8 cellular contexts compared by ENCODE assay signal in genomic region chr7:141551773-141552162, GRCh38. TPM values are rescaled to one million over a fixed set of nuclear protein-coding genes. Genes with fewer than 3 reads are reported as not detected.
A peak's percentile ranks its signal among the peaks of the same experiment; 100 is the strongest.
DNase-seq lines count a peak whose midpoint lies in the region; ATAC-seq and TF ChIP-seq lines count a peak whose summit lies in the region.

No MANE protein-coding gene starts in this region.

- peaks cover 5% of the 10 kb centered on the region; the same call in 1 of the 2 replicates for H3K36me3 Mint-ChIP-seq in HFFc6 (ENCODE audit: low read depth)
- peaks cover 8% of the 10 kb centered on the region for H3K36me3 Mint-ChIP-seq in WTC11

- no peaks in the 10 kb centered on the region for H3K9me3 ChIP-seq in stomach smooth muscle (ENCODE audit: control insufficient read depth in 2 of 2, low read length in 2 of 2)

- H3K9me3 Mint-ChIP-seq in HFFc6, result no peaks in the 10 kb centered on the region
- no peaks in the 10 kb centered on the region for H3K9me3 Mint-ChIP-seq in WTC11

- POLR2A ChIA-PET in WTC11 (lab: Charles Lee), result interaction anchor here (1.7 kb wide), 1 partner anchor 33 kb away, joined by 6 read pairs; no protein-coding TSS in a partner anchor

- H3K27ac Mint-ChIP-seq in HFFc6 (peak overlapping the region; percentile 37; the same call in 1 of the 2 replicates), WTC11 (peak overlapping the region; percentile 56; the same call in 1 of the 2 replicates)

- H3K4me1 Mint-ChIP-seq in HFFc6 (ENCODE audit: low read depth) (peaks cover 18% of the 10 kb centered on the region), WTC11 (peaks cover 27% of the 10 kb centered on the region)

- H3K27ac ChIP-seq in C4-2B (peak overlapping the region; percentile 85), stomach smooth muscle (ENCODE audit: low read length) (peak overlapping the region; percentile 84)

- no peaks in the 10 kb centered on the region for H3K27me3 ChIP-seq in stomach smooth muscle (ENCODE audit: control insufficient read depth in 1 of 2, insufficient read depth in 2 of 2, low read length in 2 of 2)

- H3K9ac ChIP-seq in stomach smooth muscle (ENCODE audit: low read length in 2 of 2), result peak overlapping the region; percentile 85 to 87

- CTCF ChIA-PET in WTC11 (lab: Charles Lee), result interaction anchor here (1.6 to 2.8 kb wide), 3 partner anchors 18 to 187 kb away, joined by 4 to 12 read pairs (median 12); partner anchors contain the start of gene SSBP1

- DNase-seq in HFFc6, result no peak
- no peak for DNase-seq in WTC11 (ENCODE audit: low spot score)
- DNase-seq in NOMO-1 treated with dmso at 0.1 percent for 144 hours (lab: John Stamatoyannopoulos, UW; ENCODE audit: unreplicated experiment), result no peak
- DNase-seq in stimulated activated naive CD4-positive, alpha-beta T cell treated with Interleukin-2 at 50 U/mL for 16 hours (lab: John Stamatoyannopoulos, UW), result no peak

- TF ChIP-seq CTCF in C4-2B (conservative IDR thresholded peaks at IDR 0.05) (no peak), HFFc6 (IDR thresholded peaks at IDR 0.05) (no peak), WTC11 (IDR thresholded peaks at IDR 0.05) (no peak)

- H3K36me3 ChIP-seq in stomach smooth muscle (ENCODE audit: control insufficient read depth in 2 of 2, insufficient read depth in 2 of 2, low read length in 2 of 2), result peaks cover 2 to 5% of the 10 kb centered on the region in 2 donors

- peak overlapping the region; percentile 84 for H3K4me3 ChIP-seq in iPS-11a (ENCODE audit: low read depth, low read length)
- H3K4me3 ChIP-seq in stomach smooth muscle (ENCODE audit: low read length in 2 of 2), result peak overlapping the region; percentile 82 to 91

- ATAC-seq in WTC11 (no peak), HG02763 (IDR thresholded peaks at IDR 0.05; ENCODE audit: unreplicated experiment) (no peak)

- no peaks in the 10 kb centered on the region; the same call in 1 of the 2 replicates for H3K27me3 Mint-ChIP-seq in HFFc6 (ENCODE audit: insufficient read depth)
- H3K27me3 Mint-ChIP-seq in WTC11 (ENCODE audit: low read depth), result no peaks in the 10 kb centered on the region

- H3K4me3 Mint-ChIP-seq in HFFc6 (peak overlapping the region; percentile 84), WTC11 (peak overlapping the region; percentile 84)

- peaks cover 4% of the 10 kb centered on the region for H3K4me1 ChIP-seq in stomach smooth muscle (ENCODE audit: control insufficient read depth, insufficient read depth, low read length)

TF ChIP-seq in WTC11, 78 proteins besides CTCF, POLR2A, EP300 and RAD21:
- TF ChIP-seq JAZF1 (CRISPR knock-in tag; IDR thresholded peaks at IDR 0.05), result no peak
- no peak for TF ChIP-seq ATF3 (CRISPR knock-in tag; conservative IDR thresholded peaks at IDR 0.05)
- TF ChIP-seq RELA (CRISPR knock-in tag; IDR thresholded peaks at IDR 0.05; ENCODE audit: borderline replicate concordance), result no peak
- no peak for TF ChIP-seq ETV6 (CRISPR knock-in tag; IDR thresholded peaks at IDR 0.05)
- no peak for TF ChIP-seq ERG (CRISPR knock-in tag; IDR thresholded peaks at IDR 0.05)
- TF ChIP-seq ZNF396 (CRISPR knock-in tag; IDR thresholded peaks at IDR 0.05; ENCODE audit: borderline replicate concordance), result no peak
- TF ChIP-seq JUN (CRISPR knock-in tag; IDR thresholded peaks at IDR 0.05), result no peak

RNA-seq across cellular contexts. Expression of gene AGK, which starts 0.6 kb away (rescaled TPM):
- total RNA-seq in HFFc6 (2021; fragmentation: NEBNext Ultra II Directional; extraction: Animal tissue kit (Norgen Biotek cat#: 25700)), result 10 to 100 TPM; 14.7 to 18.0 (median 16.1) TPM
- total RNA-seq in WTC11 (2021), result 32.2 to 43.0 TPM (median 37.4 TPM) in 3 replicates
